In the genomic region with DNA sequence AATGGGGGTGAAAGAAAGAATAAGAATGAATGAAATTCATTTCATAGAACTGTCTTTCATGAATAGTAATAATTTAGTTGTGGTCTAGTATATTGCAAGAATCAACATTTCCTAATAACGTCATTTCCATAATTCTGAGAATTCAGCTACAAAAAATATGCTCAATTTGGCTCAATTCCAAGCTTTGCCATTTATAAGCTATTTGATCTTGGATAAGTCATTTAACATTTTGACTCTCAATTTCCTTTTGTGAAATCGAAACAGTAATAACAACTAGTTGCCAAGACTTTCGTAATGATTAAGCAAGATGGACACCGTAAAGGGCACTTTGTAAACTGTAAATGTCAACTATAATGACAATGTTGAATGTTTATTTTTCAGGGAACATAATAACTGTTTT, we compare ENCODE assay signal across 19 cellular contexts. TPM values are rescaled to one million over a fixed set of nuclear protein-coding genes. Genes with fewer than 3 reads are reported as not detected.
"Had no signal": no experiment of that assay in that cellular context is flagged by ENCODE, and none has a peak within 500 bp of the region (broad histone marks: within the 10 kb centered on the region; RNA-seq: fewer than 3 reads in every experiment).

No MANE protein-coding gene starts in this region.

- H3K27me3 ChIP-seq: hepatocyte, pancreas, right lobe of liver, tibial artery, upper lobe of left lung, uterus had no signal

- H3K4me3 ChIP-seq: hepatocyte, pancreas, prostate gland, right lobe of liver, tibial artery, upper lobe of left lung, uterus had no signal

- H3K9me3 ChIP-seq: pancreas, prostate gland, right lobe of liver, uterus had no signal

- H3K4me2 ChIP-seq: hepatocyte had no signal

- H3K36me3 ChIP-seq: pancreas, prostate gland, right lobe of liver, tibial artery, upper lobe of left lung, uterus had no signal

- DNase-seq: effector CD4-positive, alpha-beta T cell; endodermal cell; foreskin melanocyte; head of caudate nucleus; mesendoderm; naive B cell; occipital lobe; pancreas; retina; right lobe of liver; stimulated activated CD4-positive, alpha-beta T cell treated with anti-CD3 and anti-CD28 coated beads, Interleukin-4, amount 100 ng/mL, for 1 hour; stimulated activated CD8-positive, alpha-beta memory T cell treated with anti-CD3 and anti-CD28 coated beads, Interleukin-4, amount 100 ng/mL, for 48 hours; tibial artery; upper lobe of left lung; uterus had no signal

- H3K4me1 ChIP-seq: pancreas, prostate gland, right lobe of liver, tibial artery, upper lobe of left lung, uterus had no signal

- H3K27ac ChIP-seq: hepatocyte, pancreas, prostate gland, right lobe of liver, tibial artery, upper lobe of left lung, uterus had no signal

RNA-seq across cellular contexts. Expression of gene NOS1, which starts 18.1 kb away (rescaled TPM):
- total RNA-seq: endothelial cell of umbilical vein, hepatocyte, lung microvascular endothelial cell had no signal
